Comparison of ENCODE assay signal across 8 cellular contexts in the genomic region with DNA sequence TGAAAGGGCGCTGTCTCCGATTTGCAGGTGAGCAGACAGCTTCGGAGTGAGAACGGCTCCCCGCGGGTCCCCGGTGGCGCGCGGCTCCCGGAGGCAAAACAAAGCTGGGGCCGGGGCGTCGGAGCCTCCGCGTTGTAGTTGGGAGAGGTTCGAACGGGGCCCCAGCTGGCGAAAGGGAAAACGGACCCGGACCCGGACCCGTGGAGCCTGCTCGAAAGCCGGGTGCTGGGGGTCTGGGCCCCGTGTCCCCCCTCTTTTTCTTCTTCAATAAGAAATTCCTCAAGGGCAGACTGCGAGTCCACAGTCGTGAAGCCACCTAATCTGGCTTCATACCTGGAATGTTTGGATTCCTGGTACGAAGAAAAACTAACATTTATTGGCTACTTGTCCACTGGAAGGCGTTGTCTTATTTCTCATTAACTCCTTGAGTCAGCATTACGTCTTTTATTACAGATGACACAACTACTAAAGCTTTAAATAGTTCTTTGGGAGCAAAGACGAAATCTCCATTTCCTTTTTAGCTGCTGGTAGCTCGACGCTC. TPM values are rescaled to one million over a fixed set of nuclear protein-coding genes. Genes with fewer than 3 reads are reported as not detected.
DNase-seq lines count a peak whose midpoint lies in the region; ATAC-seq and TF ChIP-seq lines count a peak whose summit lies in the region.

No MANE protein-coding gene starts in this region.

- peaks cover 17% of the 10 kb centered on the region for H3K36me3 Mint-ChIP-seq in activated B cell treated with CpG ODN at 0.5 μM for 24 hours (ENCODE audit: low read depth)
- peaks cover 32% of the 10 kb centered on the region for H3K36me3 Mint-ChIP-seq in effector memory CD8-positive, alpha-beta T cell (ENCODE audit: insufficient read depth)
- H3K36me3 Mint-ChIP-seq in stimulated activated naive CD8-positive, alpha-beta T cell treated with anti-CD3 and anti-CD28 coated beads, Interleukin-15, Interleukin-2, amounts not matched to agents 100 ng/mL and 50 ng/mL, for 24 hours (ENCODE audit: low read depth), result peaks cover 4% of the 10 kb centered on the region

- peak overlapping the region; percentile 85 for H3K4me3 ChIP-seq in LNCaP clone FGC (ENCODE audit: low read depth, low read length)

- ATAC-seq in activated B cell treated with CpG ODN at 0.5 μM for 24 hours (ENCODE audit: low read depth) (no peak), GM21515 (IDR thresholded peaks at IDR 0.05; ENCODE audit: unreplicated experiment) (no peak)
- ATAC-seq in effector memory CD8-positive, alpha-beta T cell (replicated peaks), result peak; percentile 3

- peak; percentile 17 for DNase-seq in COLO829 (ENCODE audit: low spot score)
- DNase-seq in LNCaP clone FGC (ENCODE audit: low read depth), result peak; percentile 76
- peak; percentile 45 for DNase-seq in activated B cell treated with CpG ODN at 0.5 μM for 24 hours
- no peak for DNase-seq in effector memory CD8-positive, alpha-beta T cell
- DNase-seq in medulla oblongata (ENCODE audit: extremely low spot score), result peak; percentile 30
- no peak for DNase-seq in central memory CD4-positive, alpha-beta T cell

- POLR2A ChIA-PET in activated B cell treated with CpG ODN at 0.5 μM for 24 hours (lab: Charles Lee), result interaction anchor here (0.7 to 6.5 kb wide), 13 partner anchors 9 to 688 kb away, joined by 3 to 185 read pairs (median 6); partner anchors contain the start of genes GTF3A, LNX2, POLR1D and RPL21

- CTCF ChIA-PET in activated B cell treated with CpG ODN at 0.5 μM for 24 hours (lab: Charles Lee), result interaction anchor here (0.5 to 2.1 kb wide), 3 partner anchors 25 to 168 kb away, joined by 3 to 13 read pairs (median 3); no protein-coding TSS in a partner anchor

- H3K4me3 Mint-ChIP-seq in activated B cell treated with CpG ODN at 0.5 μM for 24 hours, result peak overlapping the region; percentile 96
- peak overlapping the region; percentile 83 to 94 for H3K4me3 Mint-ChIP-seq in effector memory CD8-positive, alpha-beta T cell
- H3K4me3 Mint-ChIP-seq in stimulated activated naive CD8-positive, alpha-beta T cell treated with anti-CD3 and anti-CD28 coated beads, Interleukin-15, Interleukin-2, amounts not matched to agents 100 ng/mL and 50 ng/mL, for 24 hours, result peak overlapping the region; percentile 91

- H3K27ac Mint-ChIP-seq in activated B cell treated with CpG ODN at 0.5 μM for 24 hours, result peak overlapping the region; percentile 98
- H3K27ac Mint-ChIP-seq in effector memory CD8-positive, alpha-beta T cell, result peak overlapping the region; percentile 92 to 94
- H3K27ac Mint-ChIP-seq in stimulated activated naive CD8-positive, alpha-beta T cell treated with anti-CD3 and anti-CD28 coated beads, Interleukin-15, Interleukin-2, amounts not matched to agents 100 ng/mL and 50 ng/mL, for 24 hours, result peak overlapping the region; percentile 97

- H3K9me3 Mint-ChIP-seq in activated B cell treated with CpG ODN at 0.5 μM for 24 hours, result no peaks in the 10 kb centered on the region
- no peaks in the 10 kb centered on the region for H3K9me3 Mint-ChIP-seq in effector memory CD8-positive, alpha-beta T cell
- H3K9me3 Mint-ChIP-seq in stimulated activated naive CD8-positive, alpha-beta T cell treated with anti-CD3 and anti-CD28 coated beads, Interleukin-15, Interleukin-2, amounts not matched to agents 100 ng/mL and 50 ng/mL, for 24 hours, result no peaks in the 10 kb centered on the region

- H3K27me3 Mint-ChIP-seq in activated B cell treated with CpG ODN at 0.5 μM for 24 hours, result no peaks in the 10 kb centered on the region
- H3K27me3 Mint-ChIP-seq in effector memory CD8-positive, alpha-beta T cell, result no peaks in the 10 kb centered on the region
- no peaks in the 10 kb centered on the region for H3K27me3 Mint-ChIP-seq in stimulated activated naive CD8-positive, alpha-beta T cell treated with anti-CD3 and anti-CD28 coated beads, Interleukin-15, Interleukin-2, amounts not matched to agents 100 ng/mL and 50 ng/mL, for 24 hours

- intact Hi-C loops in activated B cell treated with CpG ODN at 0.5 μM for 24 hours (cut with micrococcal nuclease), result loop anchor here (1.0 to 10.0 kb wide), 11 partner anchors 25 to 1264 kb away; partner anchors contain the start of genes CDK8, LNX2, PAN3 and RPL21

- H3K4me1 Mint-ChIP-seq in activated B cell treated with CpG ODN at 0.5 μM for 24 hours, result peaks cover 70% of the 10 kb centered on the region
- H3K4me1 Mint-ChIP-seq in effector memory CD8-positive, alpha-beta T cell (ENCODE audit: low read depth in 2 of 2), result peaks cover 29 to 48% of the 10 kb centered on the region in 2 donors
- peaks cover 52% of the 10 kb centered on the region for H3K4me1 Mint-ChIP-seq in stimulated activated naive CD8-positive, alpha-beta T cell treated with anti-CD3 and anti-CD28 coated beads, Interleukin-15, Interleukin-2, amounts not matched to agents 100 ng/mL and 50 ng/mL, for 24 hours (ENCODE audit: low read depth)

- TF ChIP-seq CTCF in LNCaP clone FGC (IDR thresholded peaks at IDR 0.05; ENCODE audit: control insufficient read depth, extremely low read depth, insufficient read depth), result no peak
- TF ChIP-seq CTCF in activated B cell treated with CpG ODN at 0.5 μM for 24 hours (IDR thresholded peaks at IDR 0.05), result no peak

RNA-seq across cellular contexts. Expression of gene MTIF3, which starts 0.6 kb away (rescaled TPM):
- 39.8 and 50.1 TPM in 2 replicates for total RNA-seq in activated B cell treated with CpG ODN at 0.5 μM for 24 hours

RNA-seq across cellular contexts. Expression of gene GTF3A, which starts 26.6 kb away (rescaled TPM):
- total RNA-seq in activated B cell treated with CpG ODN at 0.5 μM for 24 hours, result 119 and 134 TPM in 2 replicates

Comparison
In these comparisons a context has a peak if more than half of its experiments do, and no peak if none do; other contexts are left out.
1. DNase-seq: peak in COLO829 (single experiment), LNCaP clone FGC (single experiment), activated B cell treated with CpG ODN at 0.5 μM for 24 hours (single experiment) and medulla oblongata (single experiment); none in effector memory CD8-positive, alpha-beta T cell (0 of 3) and central memory CD4-positive, alpha-beta T cell (single experiment).
2. Peak in every context shown above with its lines, with median percentiles within 50 percentile points of each other: H3K27ac Mint-ChIP-seq and H3K4me3 Mint-ChIP-seq.